ENCODE assay signal across 21 cellular contexts in genomic region chr1:192308314-192308713, GRCh38. TPM values are rescaled to one million over a fixed set of nuclear protein-coding genes. Genes with fewer than 3 reads are reported as not detected.
"Had no signal": no experiment of that assay in that cellular context is flagged by ENCODE, and none has a peak within 500 bp of the region (broad histone marks: within the 10 kb centered on the region; RNA-seq: fewer than 3 reads in every experiment).

No MANE protein-coding gene starts in this region.

RNA-seq across cellular contexts. Expression of gene RGS21, which starts 8.5 kb away (rescaled TPM):
- total RNA-seq: activated naive CD4-positive, alpha-beta T cell treated with anti-CD3 and anti-CD28 coated beads for 36 hours; activated naive CD4-positive, alpha-beta T cell treated with anti-CD3 and anti-CD28 coated beads, Interleukin-2, amount 50 U/mL, for 72 hours; activated naive CD8-positive, alpha-beta T cell treated with anti-CD3 and anti-CD28 coated beads for 36 hours; activated naive CD8-positive, alpha-beta T cell treated with anti-CD3 and anti-CD28 coated beads, Interleukin-2, amount 10 ng/mL, durations not matched to agents 7 days and 5 days; activated T-cell treated with anti-CD3 and anti-CD28 coated beads, Interleukin-2, amount 50 U/mL, for 4 hours; activated T-cell treated with anti-CD3 and anti-CD28 coated beads, Interleukin-2, amount 50 U/mL, for 72 hours; activated T-helper 1 cell treated with anti-CD3 and anti-CD28 coated beads, Interleukin-12 subunit alpha, Interleukin-12 subunit beta, Interleukin-2, Interleukin-4 antibody, amounts not matched to agents 30 ng/mL and 10 ng/mL and 1 ng/mL, durations not matched to agents 14 hours and 24 hours and 36 hours; activated T-helper 17 cell treated with anti-CD3 and anti-CD28 coated beads, Interleukin-2, amount 50 U/mL, for 72 hours; activated T-helper 2 cell treated with anti-CD3 and anti-CD28 coated beads, Interferon-gamma antibody, Interleukin-2, Interleukin-4, amounts not matched to agents 10 μg/mL and 5 μg/mL and 100 μg/mL, durations not matched to agents 14 hours and 24 hours and 36 hours; adrenal gland; aorta; ascending aorta; astrocyte; body of pancreas; breast epithelium; bronchial epithelial cell; cardiac muscle cell; cardiac septum; cerebellum; chondrocyte had no signal
- polyA plus RNA-seq: adipose tissue, adrenal gland, aorta, cardiac muscle cell had no signal
